In genomic region chr1:6070450-6070974, GRCh38 we compare ENCODE assay signal across 24 cellular contexts.
"Had no signal": no experiment of that assay in that cellular context is flagged by ENCODE, and none has a peak within 500 bp of the region (broad histone marks: within the 10 kb centered on the region; RNA-seq: fewer than 3 reads in every experiment).

No MANE protein-coding gene starts in this region.

- H3K27me3 Mint-ChIP-seq: naive thymus-derived CD4-positive, alpha-beta T cell had no signal

- ATAC-seq: heart right ventricle; left cardiac atrium; left lung; naive thymus-derived CD4-positive, alpha-beta T cell; sciatic nerve had no signal

- H3K36me3 Mint-ChIP-seq: neural progenitor cell had no signal

- H3K27ac Mint-ChIP-seq: nephron, neural progenitor cell, progenitor cell of endocrine pancreas had no signal

- DNase-seq: effector memory CD4-positive, alpha-beta T cell; erythroblast; esophagus squamous epithelium; foreskin melanocyte; glutamatergic neuron; heart right ventricle; hippocampal formation; left cardiac atrium; left lung; mesendoderm; midbrain; naive thymus-derived CD4-positive, alpha-beta T cell; stimulated activated CD4-positive, alpha-beta T cell treated with anti-CD3 and anti-CD28 coated beads, Interleukin-12 subunit alpha, Interleukin-12 subunit beta, amount 100 ng/mL, for 4 hours; stimulated activated CD4-positive, alpha-beta T cell treated with anti-CD3 and anti-CD28 coated beads, Interleukin-1b, Interleukin-23, amount 100 ng/mL, for 48 hours; stimulated activated CD4-positive, alpha-beta T cell treated with anti-CD3 and anti-CD28 coated beads, Interleukin-4, amount 100 ng/mL, for 1 hour; stimulated activated CD8-positive, alpha-beta memory T cell treated with anti-CD3 and anti-CD28 coated beads, Interleukin-4, amount 100 ng/mL, for 48 hours; stimulated activated naive CD4-positive, alpha-beta T cell treated with Interleukin-2 at 50 U/mL for 16 hours; stomach; thyroid gland; trophoblast cell had no signal

- H3K4me1 Mint-ChIP-seq: nephron, neural progenitor cell had no signal

- H3K4me3 Mint-ChIP-seq: naive thymus-derived CD4-positive, alpha-beta T cell; nephron; neural progenitor cell had no signal

- H3K9me3 Mint-ChIP-seq: naive thymus-derived CD4-positive, alpha-beta T cell; nephron; neural progenitor cell had no signal
